8 cellular contexts compared by ENCODE assay signal in genomic region chr6:138774370-138774769, GRCh38. TPM values are rescaled to one million over a fixed set of nuclear protein-coding genes. Genes with fewer than 3 reads are reported as not detected.
DNase-seq lines count a peak whose midpoint lies in the region; ATAC-seq and TF ChIP-seq lines count a peak whose summit lies in the region.

No MANE protein-coding gene starts in this region.

- no peak overlapping the region for H3K27ac ChIP-seq in HUES64 (ENCODE audit: low read depth, low read length)
- H3K27ac ChIP-seq in adrenal gland, result peak overlapping the region in 4 of 5 donors; percentile 85 to 97 (median 92)
- peak overlapping the region in 3 of 5 donors; percentile 92 to 95 (median 93) for H3K27ac ChIP-seq in stomach

- ATAC-seq in HG03108 (IDR thresholded peaks at IDR 0.05; ENCODE audit: unreplicated experiment), result no peak
- no peak for ATAC-seq in HG02938 (IDR thresholded peaks at IDR 0.05; ENCODE audit: unreplicated experiment)

- peak overlapping the region; percentile 88 for H3K4me3 ChIP-seq in HUES64 (ENCODE audit: low read length)
- H3K4me3 ChIP-seq in adrenal gland, result peak overlapping the region; percentile 33 to 96 (median 81)
- H3K4me3 ChIP-seq in stomach, result peak overlapping the region; percentile 78 to 92 (median 85)

- intact Hi-C loops in adrenal gland (cut with DNase I), result no loop called here
- intact Hi-C loops in stomach (cut with DNase I; ENCODE audit: low total_unique reads), result loop anchor here (5.0 kb wide), 1 partner anchor 87 kb away; no protein-coding TSS in a partner anchor

- TF ChIP-seq POLR2A in adrenal gland (IDR thresholded peaks at IDR 0.05) (no peak), stomach (IDR thresholded peaks at IDR 0.05) (no peak)

- H3K4me1 ChIP-seq in HUES64 (ENCODE audit: insufficient read depth, low read length), result no peaks in the 10 kb centered on the region
- H3K4me1 ChIP-seq in adrenal gland (replicated peaks in 1 of 2), result peaks cover 6 to 18% of the 10 kb centered on the region in 2 donors
- H3K4me1 ChIP-seq in stomach, result peaks cover 9 to 29% (median 23%) of the 10 kb centered on the region in 4 donors

- 62% methylated on average over 3 of the region's 3 CpGs for WGBS in HUES64
- WGBS in adrenal gland, 4 donors, result 19 to 25% (median 25%) methylated on average over 3 of the region's 3 CpGs
- 17 to 32% (median 30%) methylated on average over 3 of the region's 3 CpGs for WGBS in stomach, 5 donors

- H3K36me3 ChIP-seq in HUES64 (ENCODE audit: insufficient read depth, low read length), result no peaks in the 10 kb centered on the region
- peaks cover 0 to 6% of the 10 kb centered on the region in 2 donors for H3K36me3 ChIP-seq in adrenal gland (replicated peaks in 1 of 2)
- peaks cover 0 to 36% (median 31%) of the 10 kb centered on the region in 4 donors for H3K36me3 ChIP-seq in stomach

- no peaks in the 10 kb centered on the region for H3K9me3 ChIP-seq in HUES64 (ENCODE audit: insufficient read depth, low read depth, low read length)
- H3K9me3 ChIP-seq in adrenal gland (replicated peaks in 1 of 3), result no peaks in the 10 kb centered on the region
- H3K9me3 ChIP-seq in stomach, result no peaks in the 10 kb centered on the region

- TF ChIP-seq EP300 in stomach (IDR thresholded peaks at IDR 0.05), result no peak

- DNase-seq in adrenal gland (peak in 2 of 7 donors; percentile 18 to 43), inferior parietal cortex (ENCODE audit: extremely low spot score) (peak; percentile 32), stomach (no peak), RPMI8226 (no peak)
- no peak for DNase-seq in activated effector memory CD4-positive, alpha-beta T cell treated with anti-CD3 and anti-CD28 coated beads, Interleukin-2, amount 50 U/mL, for 16 hours

- H3K9ac ChIP-seq in HUES64 (ENCODE audit: low read depth, low read length), result peak overlapping the region; percentile 85; the same call in 1 of the 2 replicates

- TF ChIP-seq CTCF in adrenal gland (IDR thresholded peaks at IDR 0.05) (no peak), stomach (IDR thresholded peaks at IDR 0.05) (no peak)

- H3K27me3 ChIP-seq in HUES64 (ENCODE audit: insufficient read depth, low read length) (no peaks in the 10 kb centered on the region), adrenal gland (no peaks in the 10 kb centered on the region), stomach (no peaks in the 10 kb centered on the region)

RNA-seq across cellular contexts. Expression of gene CCDC28A, which starts 0.8 kb away (rescaled TPM):
- polyA plus RNA-seq in HUES64 (2013, experiment 1 of 2), result 11.6 TPM
- polyA plus RNA-seq in HUES64 (2013, experiment 2 of 2), result 10.7 TPM
- 10 to 100 TPM; 24.1 to 70.0 (median 47.0) TPM for total RNA-seq in adrenal gland
- polyA plus RNA-seq in adrenal gland, result 10 to 100 TPM; 34.0 to 42.4 (median 36.0) TPM
- total RNA-seq in stomach, result 10 to 100 TPM in 3 of 5 donors, 1 to 10 TPM in 1, under 1 TPM in 1; 0.58 to 39.3 (median 22.0) TPM
- 10 to 100 TPM; 29.5 to 51.9 (median 35.9) TPM for polyA plus RNA-seq in stomach

RNA-seq across cellular contexts. Expression of gene ECT2L, which starts 21.5 kb away (rescaled TPM):
- not detected for polyA plus RNA-seq in HUES64 (2013, experiment 1 of 2)
- not detected for polyA plus RNA-seq in HUES64 (2013, experiment 2 of 2)
- total RNA-seq in adrenal gland (under 1 TPM in 4 of 8 donors, not detected in 4; 0.14 to 0.39 (median 0.21) TPM), stomach (under 1 TPM in 1 of 5 donors, not detected in 4; 0.18 TPM)
- polyA plus RNA-seq in adrenal gland (1 to 10 TPM in 1 of 3 donors, under 1 TPM in 2; 0.07 to 1.3 (median 0.20) TPM), stomach (under 1 TPM in 1 of 3 donors, not detected in 2; 0.08 TPM)
